22 cellular contexts compared by ENCODE assay signal in the genomic region with DNA sequence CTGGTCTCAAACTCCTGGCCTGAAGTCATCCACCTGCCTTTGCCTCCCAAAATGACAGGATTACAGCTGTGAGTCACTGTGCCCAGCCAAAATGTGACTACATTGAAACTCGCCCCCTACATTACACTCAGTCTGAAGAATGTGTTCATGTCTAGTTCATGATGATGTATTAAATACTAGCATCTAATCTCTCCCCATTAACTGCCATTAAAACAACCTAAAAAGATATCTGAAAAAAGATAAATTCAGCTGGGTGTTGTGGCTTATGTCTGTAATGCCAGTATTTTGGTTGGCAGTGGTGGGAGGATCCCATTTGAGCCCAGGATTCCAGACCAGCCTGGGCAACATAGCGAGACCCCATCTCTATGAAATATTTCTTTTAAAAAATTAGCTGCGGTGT.
DNase-seq lines count a peak whose midpoint lies in the region; ATAC-seq and TF ChIP-seq lines count a peak whose summit lies in the region.
"Had no signal": no experiment of that assay in that cellular context is flagged by ENCODE, and none has a peak within 500 bp of the region (broad histone marks: within the 10 kb centered on the region; RNA-seq: fewer than 3 reads in every experiment).

No MANE protein-coding gene starts in this region.

- H2BK120ac ChIP-seq in IMR-90 (ENCODE audit: low read depth, low read length): no peak overlapping the region

- peaks cover 3 to 4% of the 10 kb centered on the region in 2 experiments; a peak in 3 of 4 replicates for H3K79me1 ChIP-seq in IMR-90 (ENCODE audit: low read depth in 1 of 2, low read length in 2 of 2)

- H3K27ac Mint-ChIP-seq in central memory CD8-positive, alpha-beta T cell (ENCODE audit: low read depth): peak overlapping the region; percentile 44
- no peak overlapping the region for H3K27ac Mint-ChIP-seq in stimulated activated effector memory CD8-positive, alpha-beta T cell treated with anti-CD3 and anti-CD28 coated beads, Interleukin-12 subunit alpha, Interleukin-12 subunit beta, amount 100 ng/mL, for 72 hours
- no peak overlapping the region for H3K27ac Mint-ChIP-seq in stimulated activated naive CD8-positive, alpha-beta T cell treated with anti-CD3 and anti-CD28 coated beads, Interleukin-15, amount 100 ng/mL, for 72 hours
- H3K27ac Mint-ChIP-seq: CD4-positive, alpha-beta T cell; GM23338; H9 had no signal

- ATAC-seq in IMR-90 (ENCODE audit: low read depth) (no peak), HG03196 (IDR thresholded peaks at IDR 0.05; ENCODE audit: unreplicated experiment) (no peak)
- ATAC-seq in central memory CD8-positive, alpha-beta T cell (replicated peaks; ENCODE audit: extremely low read depth, poor library complexity, severe bottlenecking): no peak
- ATAC-seq in stimulated activated effector memory CD8-positive, alpha-beta T cell treated with anti-CD3 and anti-CD28 coated beads, Interleukin-12 subunit alpha, Interleukin-12 subunit beta, amount 100 ng/mL, for 72 hours: peak; percentile 40
- no peak for ATAC-seq in stimulated activated naive CD8-positive, alpha-beta T cell treated with anti-CD3 and anti-CD28 coated beads, Interleukin-15, amount 100 ng/mL, for 72 hours
- ATAC-seq: A549, GM23338, HCT116 had no signal

- H3K14ac ChIP-seq in IMR-90 (replicated peaks; ENCODE audit: low read depth, low read length): no peak overlapping the region

- no peak overlapping the region for H3K27ac ChIP-seq in IMR-90 (ENCODE audit: insufficient read depth, low read length)
- no peak overlapping the region for H3K27ac ChIP-seq in transverse colon
- H3K27ac ChIP-seq: A549; BLaER1 treated with 17β-estradiol and CSF1 and Interleukin-3, amounts not matched to agents 10 nM and 100 nM had no signal

- peaks cover 8% of the 10 kb centered on the region for H3K36me3 Mint-ChIP-seq in central memory CD8-positive, alpha-beta T cell (ENCODE audit: insufficient read depth)
- peaks cover 32% of the 10 kb centered on the region for H3K36me3 Mint-ChIP-seq in stimulated activated effector memory CD8-positive, alpha-beta T cell treated with anti-CD3 and anti-CD28 coated beads, Interleukin-12 subunit alpha, Interleukin-12 subunit beta, amount 100 ng/mL, for 72 hours

- H3K9me3 ChIP-seq in IMR-90 (ENCODE audit: control insufficient read depth, insufficient read depth, low read length): no peaks in the 10 kb centered on the region
- H3K9me3 ChIP-seq in transverse colon: no peaks in the 10 kb centered on the region
- H3K9me3 ChIP-seq: A549; BE2C; BLaER1 treated with 17β-estradiol and CSF1 and Interleukin-3, amounts not matched to agents 10 nM and 100 nM had no signal

- H3K4me1 Mint-ChIP-seq in central memory CD8-positive, alpha-beta T cell: peaks cover 6% of the 10 kb centered on the region
- H3K4me1 Mint-ChIP-seq in stimulated activated effector memory CD8-positive, alpha-beta T cell treated with anti-CD3 and anti-CD28 coated beads, Interleukin-12 subunit alpha, Interleukin-12 subunit beta, amount 100 ng/mL, for 72 hours: no peaks in the 10 kb centered on the region
- H3K4me1 Mint-ChIP-seq in stimulated activated naive CD8-positive, alpha-beta T cell treated with anti-CD3 and anti-CD28 coated beads, Interleukin-15, amount 100 ng/mL, for 72 hours: no peaks in the 10 kb centered on the region
- H3K4me1 Mint-ChIP-seq: CD8-positive, alpha-beta memory T cell; GM23338; H9 had no signal

- CTCF ChIA-PET in IMR-90 (lab: Yijun Ruan, JAX): interaction anchor here (0.6 to 1.4 kb wide), 4 partner anchors 13 to 343 kb away, joined by 3 to 4 read pairs (median 3); partner anchors contain the start of gene STAG1

- no peak overlapping the region for H2BK5ac ChIP-seq in IMR-90 (ENCODE audit: low read depth, low read length, poor library complexity, severe bottlenecking)

- no peak overlapping the region for H2AFZ ChIP-seq in IMR-90 (replicated peaks; ENCODE audit: low read length, poor library complexity)
- H2AFZ ChIP-seq: GM23338 had no signal

- intact Hi-C loops in IMR-90 (cut with micrococcal nuclease) (loop anchor here (10.0 kb wide), 1 partner anchor 55 kb away; no protein-coding TSS in a partner anchor), transverse colon (cut with DNase I; ENCODE audit: low total_unique reads) (no loop called here)

- H3K27me3 ChIP-seq in IMR-90 (ENCODE audit: control insufficient read depth, insufficient read depth, low read length) (no peaks in the 10 kb centered on the region), transverse colon (no peaks in the 10 kb centered on the region)
- H3K27me3 ChIP-seq: BE2C; BLaER1 treated with 17β-estradiol and CSF1 and Interleukin-3, amounts not matched to agents 10 nM and 100 nM had no signal

- no peak overlapping the region for H3K56ac ChIP-seq in IMR-90 (ENCODE audit: extremely low read depth, insufficient read depth, low read length)

- TF ChIP-seq RAD21 in IMR-90 (IDR thresholded peaks at IDR 0.05; ENCODE audit: low read length): no peak

- no peak overlapping the region for H2BK15ac ChIP-seq in IMR-90 (ENCODE audit: low read depth, low read length)

- H3K9me1 ChIP-seq in IMR-90 (ENCODE audit: insufficient read depth, low read length): no peaks in the 10 kb centered on the region

- whole genome bisulfite sequencing in IMR-90 (ENCODE audit: extremely low coverage in 2 of 2, insufficient read length in 1 of 2), 2 experiments: no CpG with 5 or more reads among the region's 3 CpGs
- WGBS in transverse colon (ENCODE audit: low coverage in 1 of 2), 2 donors: 92 to 100% methylated on average over 1 to 3 of the region's 3 CpGs

- H3K4me1 ChIP-seq in IMR-90 (ENCODE audit: control insufficient read depth, insufficient read depth, low read length) (no peaks in the 10 kb centered on the region), transverse colon (no peaks in the 10 kb centered on the region)
- H3K4me1 ChIP-seq: A549; BE2C; BLaER1 treated with 17β-estradiol and CSF1 and Interleukin-3, amounts not matched to agents 10 nM and 100 nM had no signal

- dilution Hi-C loops in IMR-90 (cut with HindIII; ENCODE audit: low sequenced_read_pairs, unreplicated experiment): no loop called here

- H3K4me3 ChIP-seq in IMR-90 (ENCODE audit: insufficient read depth, low read depth, low read length) (no peak overlapping the region), transverse colon (no peak overlapping the region)
- H3K4me3 ChIP-seq: A549; BLaER1 treated with 17β-estradiol and CSF1 and Interleukin-3, amounts not matched to agents 10 nM and 100 nM; GM23338 had no signal

- TF ChIP-seq POLR2A in IMR-90 (IDR thresholded peaks at IDR 0.05; ENCODE audit: low read depth, low read length): no peak
- TF ChIP-seq POLR2A in transverse colon (IDR thresholded peaks at IDR 0.05): no peak

- no peak overlapping the region for H3K18ac ChIP-seq in IMR-90 (ENCODE audit: low read depth, low read length)

- H3K27me3 Mint-ChIP-seq in central memory CD8-positive, alpha-beta T cell: no peaks in the 10 kb centered on the region
- H3K27me3 Mint-ChIP-seq in stimulated activated naive CD8-positive, alpha-beta T cell treated with anti-CD3 and anti-CD28 coated beads, Interleukin-15, amount 100 ng/mL, for 72 hours: no peaks in the 10 kb centered on the region
- H3K27me3 Mint-ChIP-seq: CD4-positive, alpha-beta T cell; CD8-positive, alpha-beta memory T cell had no signal

- no peak overlapping the region for H3K4ac ChIP-seq in IMR-90 (ENCODE audit: low read depth, low read length)

- peak; percentile 2 for DNase-seq in EL
- DNase-seq in IMR-90: no peak
- DNase-seq in central memory CD8-positive, alpha-beta T cell (ENCODE audit: low spot score in 2 of 2): no peak
- no peak for DNase-seq in stimulated activated effector memory CD8-positive, alpha-beta T cell treated with anti-CD3 and anti-CD28 coated beads, Interleukin-12 subunit alpha, Interleukin-12 subunit beta, amount 100 ng/mL, for 72 hours (ENCODE audit: low spot score in 2 of 2)
- DNase-seq in transverse colon: no peak
- DNase-seq in stimulated activated naive CD8-positive, alpha-beta T cell treated with anti-CD3 and anti-CD28 coated beads, Interleukin-15, amount 100 ng/mL, for 72 hours: no peak
- DNase-seq: 8988T; ACHN; AML-193; BE2C; CD4-positive, alpha-beta T cell; CD8-positive, alpha-beta memory T cell; DMS 273 treated with DMSO at 0.1 percent for 48 hours; DMS79; GF-D8; H9 had no signal

- H3K23ac ChIP-seq in IMR-90 (ENCODE audit: low read depth, low read length): no peak overlapping the region

- peaks cover 2% of the 10 kb centered on the region for H3K36me3 ChIP-seq in IMR-90 (ENCODE audit: control insufficient read depth, insufficient read depth, low read length)
- no peaks in the 10 kb centered on the region for H3K36me3 ChIP-seq in transverse colon
- H3K36me3 ChIP-seq: BE2C had no signal

- BruUV-seq in IMR-90 (replicated peaks; lab: Mats Ljungman, UMichigan): no TSS peak

- H4K8ac ChIP-seq in IMR-90 (ENCODE audit: low read depth in 2 of 2, low read length in 2 of 2): no peak overlapping the region

- TF ChIP-seq CTCF in IMR-90 (conservative IDR thresholded peaks at IDR 0.05; ENCODE audit: low read depth, low read length) (no peak), transverse colon (IDR thresholded peaks at IDR 0.05) (no peak)

- H3K9me3 Mint-ChIP-seq in central memory CD8-positive, alpha-beta T cell: no peaks in the 10 kb centered on the region
- H3K9me3 Mint-ChIP-seq in stimulated activated effector memory CD8-positive, alpha-beta T cell treated with anti-CD3 and anti-CD28 coated beads, Interleukin-12 subunit alpha, Interleukin-12 subunit beta, amount 100 ng/mL, for 72 hours: no peaks in the 10 kb centered on the region
- H3K9me3 Mint-ChIP-seq in stimulated activated naive CD8-positive, alpha-beta T cell treated with anti-CD3 and anti-CD28 coated beads, Interleukin-15, amount 100 ng/mL, for 72 hours: no peaks in the 10 kb centered on the region
- H3K9me3 Mint-ChIP-seq: CD14-positive monocyte; CD4-positive, alpha-beta T cell; CD8-positive, alpha-beta memory T cell; GM23338; H9 had no signal

- POLR2A ChIA-PET in IMR-90 (lab: Charles Lee; ENCODE audit: unreplicated experiment): no interaction called here

- TF ChIP-seq EP300 in transverse colon (IDR thresholded peaks at IDR 0.05; ENCODE audit: low read depth): no peak

- peak overlapping the region; percentile 43; the same call in 1 of the 2 replicates for H2AK5ac ChIP-seq in IMR-90 (ENCODE audit: low read depth, low read length)

- no peak overlapping the region for H4K5ac ChIP-seq in IMR-90 (ENCODE audit: low read depth, low read length)

- no peak overlapping the region for H2AK9ac ChIP-seq in IMR-90 (replicated peaks; ENCODE audit: low read depth, low read length, poor library complexity)

- H3K4me2 ChIP-seq in IMR-90 (ENCODE audit: low read depth, low read length): no peak overlapping the region
- H3K4me2 ChIP-seq: A549; BLaER1 treated with 17β-estradiol and CSF1 and Interleukin-3, amounts not matched to agents 10 nM and 100 nM; GM23338 had no signal

- no peak overlapping the region for H3K4me3 Mint-ChIP-seq in central memory CD8-positive, alpha-beta T cell
- no peak overlapping the region for H3K4me3 Mint-ChIP-seq in stimulated activated effector memory CD8-positive, alpha-beta T cell treated with anti-CD3 and anti-CD28 coated beads, Interleukin-12 subunit alpha, Interleukin-12 subunit beta, amount 100 ng/mL, for 72 hours
- no peak overlapping the region for H3K4me3 Mint-ChIP-seq in stimulated activated naive CD8-positive, alpha-beta T cell treated with anti-CD3 and anti-CD28 coated beads, Interleukin-15, amount 100 ng/mL, for 72 hours
- H3K4me3 Mint-ChIP-seq: CD14-positive monocyte; CD4-positive, alpha-beta T cell; CD8-positive, alpha-beta memory T cell; GM23338; H9 had no signal

- no peak overlapping the region for H2BK20ac ChIP-seq in IMR-90 (ENCODE audit: low read depth, low read length)

- H4K20me1 ChIP-seq in IMR-90 (ENCODE audit: insufficient read depth, low read length): no peaks in the 10 kb centered on the region
- H4K20me1 ChIP-seq: BLaER1 treated with 17β-estradiol and CSF1 and Interleukin-3, amounts not matched to agents 10 nM and 100 nM had no signal

- H3K9ac ChIP-seq in IMR-90 (ENCODE audit: low read depth, low read length): no peak overlapping the region
- H3K9ac ChIP-seq: BLaER1 treated with 17β-estradiol and CSF1 and Interleukin-3, amounts not matched to agents 10 nM and 100 nM had no signal

- in situ Hi-C loops in IMR-90 (cut with MboI; ENCODE audit: low sequenced_read_pairs): no loop called here
- in situ Hi-C loops in transverse colon (cut with MboI; ENCODE audit: low pct_ligation_motif_present in 1 of 4, low pct_unique_long_range_greater_than_20kb in 1 of 4, low sequenced_read_pairs in 3 of 4): no loop called here

- H4K91ac ChIP-seq in IMR-90 (ENCODE audit: insufficient read depth, low read depth, low read length): no peak overlapping the region
